ENCODE assay signal across 17 cellular contexts in the genomic region with DNA sequence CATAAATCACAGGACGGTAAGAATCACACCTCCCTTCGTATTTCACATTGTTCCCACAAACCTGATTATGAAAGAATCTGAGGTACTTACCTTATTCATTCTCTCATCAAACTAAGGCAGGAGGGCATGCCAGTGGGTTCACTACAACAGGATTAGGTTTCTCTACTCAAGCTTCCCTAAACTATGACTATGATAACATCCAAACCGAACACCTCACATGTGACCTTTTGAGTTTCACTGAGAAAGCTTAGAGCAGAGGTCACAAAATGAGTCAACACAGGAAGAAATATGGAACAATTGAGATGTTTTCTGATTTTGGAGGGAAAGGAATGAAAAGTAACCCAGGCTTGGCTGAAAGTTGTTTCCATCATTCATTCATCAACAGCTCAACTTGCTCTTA. TPM values are rescaled to one million over a fixed set of nuclear protein-coding genes. Genes with fewer than 3 reads are reported as not detected.
DNase-seq lines count a peak whose midpoint lies in the region; ATAC-seq lines count a peak whose summit lies in the region.
"Had no signal": no experiment of that assay in that cellular context is flagged by ENCODE, and none has a peak within 500 bp of the region (broad histone marks: within the 10 kb centered on the region; RNA-seq: fewer than 3 reads in every experiment).

No MANE protein-coding gene starts in this region.

- peak; percentile 86 to 94 for ATAC-seq in activated T-cell treated with anti-CD3 and anti-CD28 coated beads, Interleukin-2, amount 50 U/mL, for 4 hours
- peak; percentile 98 for ATAC-seq in activated T-helper 17 cell treated with anti-CD3 and anti-CD28 coated beads, Interleukin-2, amount 50 U/mL, for 72 hours (replicated peaks)
- peak; percentile 77 for ATAC-seq in stimulated activated effector memory CD8-positive, alpha-beta T cell treated with anti-CD3 and anti-CD28 coated beads, Interleukin-12 subunit alpha, Interleukin-12 subunit beta, amount 100 ng/mL, for 72 hours

- H3K4me1 Mint-ChIP-seq in activated T-cell treated with anti-CD3 and anti-CD28 coated beads, Interleukin-2, amount 50 U/mL, for 4 hours (ENCODE audit: low read depth) = peaks cover 17% of the 10 kb centered on the region
- peaks cover 15% of the 10 kb centered on the region for H3K4me1 Mint-ChIP-seq in T-helper 1 cell treated with Interleukin-12 subunit alpha and Interleukin-12 subunit beta and Interleukin-4 antibody, amounts not matched to agents 30 μg/mL and 1 μg/mL, for 36 hours (ENCODE audit: low read depth)
- peaks cover 28% of the 10 kb centered on the region for H3K4me1 Mint-ChIP-seq in activated T-helper 17 cell treated with anti-CD3 and anti-CD28 coated beads, Interleukin-2, amount 50 U/mL, for 72 hours
- peaks cover 24% of the 10 kb centered on the region for H3K4me1 Mint-ChIP-seq in stimulated activated effector memory CD8-positive, alpha-beta T cell treated with anti-CD3 and anti-CD28 coated beads, Interleukin-12 subunit alpha, Interleukin-12 subunit beta, amount 100 ng/mL, for 72 hours
- H3K4me1 Mint-ChIP-seq: CD14-positive monocyte had no signal

- peaks cover 60% of the 10 kb centered on the region for H3K36me3 Mint-ChIP-seq in activated T-cell treated with anti-CD3 and anti-CD28 coated beads, Interleukin-2, amount 50 U/mL, for 4 hours (ENCODE audit: insufficient read depth)
- peaks cover 56% of the 10 kb centered on the region for H3K36me3 Mint-ChIP-seq in T-helper 1 cell treated with Interleukin-12 subunit alpha and Interleukin-12 subunit beta and Interleukin-4 antibody, amounts not matched to agents 30 μg/mL and 1 μg/mL, for 36 hours (ENCODE audit: low read depth)
- H3K36me3 Mint-ChIP-seq in activated T-helper 17 cell treated with anti-CD3 and anti-CD28 coated beads, Interleukin-2, amount 50 U/mL, for 72 hours (ENCODE audit: low read depth) = peaks cover 100% of the 10 kb centered on the region
- H3K36me3 Mint-ChIP-seq in stimulated activated effector memory CD8-positive, alpha-beta T cell treated with anti-CD3 and anti-CD28 coated beads, Interleukin-12 subunit alpha, Interleukin-12 subunit beta, amount 100 ng/mL, for 72 hours = peaks cover 100% of the 10 kb centered on the region

- no peak for DNase-seq in activated T-cell treated with anti-CD3 and anti-CD28 coated beads, Interleukin-2, amount 50 U/mL, for 4 hours
- DNase-seq in activated T-cell treated with anti-CD3 and anti-CD28 coated beads for 4 hours (no peak), amygdala (lab: John Stamatoyannopoulos, UW) (no peak), 8988T (no peak), NCI-H1436 treated with DMSO at 0.1 percent for 48 hours (lab: John Stamatoyannopoulos, UW) (no peak)
- DNase-seq in stimulated activated effector memory CD8-positive, alpha-beta T cell treated with anti-CD3 and anti-CD28 coated beads, Interleukin-12 subunit alpha, Interleukin-12 subunit beta, amount 100 ng/mL, for 72 hours (ENCODE audit: low spot score in 2 of 2) = no peak
- DNase-seq: ACHN, AML-193, GF-D8, NCI-H187 treated with DMSO at 0.1 percent for 48 hours, NCI-H2171, NCI-H446, NCI-H69 had no signal

- H3K27me3 Mint-ChIP-seq in activated T-cell treated with anti-CD3 and anti-CD28 coated beads, Interleukin-2, amount 50 U/mL, for 4 hours (ENCODE audit: low read depth) = no peaks in the 10 kb centered on the region
- no peaks in the 10 kb centered on the region for H3K27me3 Mint-ChIP-seq in T-helper 1 cell treated with Interleukin-12 subunit alpha and Interleukin-12 subunit beta and Interleukin-4 antibody, amounts not matched to agents 30 μg/mL and 1 μg/mL, for 36 hours (ENCODE audit: low read depth)
- no peaks in the 10 kb centered on the region for H3K27me3 Mint-ChIP-seq in activated T-helper 17 cell treated with anti-CD3 and anti-CD28 coated beads, Interleukin-2, amount 50 U/mL, for 72 hours
- H3K27me3 Mint-ChIP-seq: IgD-negative memory B cell had no signal

- no peak overlapping the region for H3K4me3 Mint-ChIP-seq in activated T-cell treated with anti-CD3 and anti-CD28 coated beads, Interleukin-2, amount 50 U/mL, for 4 hours
- H3K4me3 Mint-ChIP-seq in T-helper 1 cell treated with Interleukin-12 subunit alpha and Interleukin-12 subunit beta and Interleukin-4 antibody, amounts not matched to agents 30 μg/mL and 1 μg/mL, for 36 hours = no peak overlapping the region
- peak overlapping the region; percentile 43 for H3K4me3 Mint-ChIP-seq in activated T-helper 17 cell treated with anti-CD3 and anti-CD28 coated beads, Interleukin-2, amount 50 U/mL, for 72 hours
- no peak overlapping the region for H3K4me3 Mint-ChIP-seq in stimulated activated effector memory CD8-positive, alpha-beta T cell treated with anti-CD3 and anti-CD28 coated beads, Interleukin-12 subunit alpha, Interleukin-12 subunit beta, amount 100 ng/mL, for 72 hours
- H3K4me3 Mint-ChIP-seq: CD14-positive monocyte, IgD-negative memory B cell had no signal

- H3K9me3 Mint-ChIP-seq in activated T-cell treated with anti-CD3 and anti-CD28 coated beads, Interleukin-2, amount 50 U/mL, for 4 hours = no peaks in the 10 kb centered on the region
- no peaks in the 10 kb centered on the region for H3K9me3 Mint-ChIP-seq in T-helper 1 cell treated with Interleukin-12 subunit alpha and Interleukin-12 subunit beta and Interleukin-4 antibody, amounts not matched to agents 30 μg/mL and 1 μg/mL, for 36 hours
- H3K9me3 Mint-ChIP-seq in activated T-helper 17 cell treated with anti-CD3 and anti-CD28 coated beads, Interleukin-2, amount 50 U/mL, for 72 hours = no peaks in the 10 kb centered on the region
- no peaks in the 10 kb centered on the region for H3K9me3 Mint-ChIP-seq in stimulated activated effector memory CD8-positive, alpha-beta T cell treated with anti-CD3 and anti-CD28 coated beads, Interleukin-12 subunit alpha, Interleukin-12 subunit beta, amount 100 ng/mL, for 72 hours
- H3K9me3 Mint-ChIP-seq: CD14-positive monocyte, IgD-negative memory B cell had no signal

- H3K27ac Mint-ChIP-seq in T-helper 1 cell treated with Interleukin-12 subunit alpha and Interleukin-12 subunit beta and Interleukin-4 antibody, amounts not matched to agents 30 μg/mL and 1 μg/mL, for 36 hours = peak overlapping the region; percentile 10
- H3K27ac Mint-ChIP-seq in activated T-helper 17 cell treated with anti-CD3 and anti-CD28 coated beads, Interleukin-2, amount 50 U/mL, for 72 hours = peak overlapping the region; percentile 53
- peak overlapping the region; percentile 66 for H3K27ac Mint-ChIP-seq in stimulated activated effector memory CD8-positive, alpha-beta T cell treated with anti-CD3 and anti-CD28 coated beads, Interleukin-12 subunit alpha, Interleukin-12 subunit beta, amount 100 ng/mL, for 72 hours
- H3K27ac Mint-ChIP-seq: CD14-positive monocyte had no signal

RNA-seq across cellular contexts. Expression of gene UBR4, which starts 24.1 kb away (rescaled TPM):
- total RNA-seq in activated T-cell treated with anti-CD3 and anti-CD28 coated beads, Interleukin-2, amount 50 U/mL, for 4 hours = 100 to 1,000 TPM; 102 to 123 (median 108) TPM
- 100 to 1,000 TPM; 145 to 195 TPM for total RNA-seq in activated T-helper 17 cell treated with anti-CD3 and anti-CD28 coated beads, Interleukin-2, amount 50 U/mL, for 72 hours

Comparison
In these comparisons a context has a peak if more than half of its experiments do, and no peak if none do; other contexts are left out.
1. H3K27ac Mint-ChIP-seq: peak in every context shown above with its lines; median percentile 66 in stimulated activated effector memory CD8-positive, alpha-beta T cell treated with anti-CD3 and anti-CD28 coated beads, Interleukin-12 subunit alpha, Interleukin-12 subunit beta, amount 100 ng/mL, for 72 hours; 53 in activated T-helper 17 cell treated with anti-CD3 and anti-CD28 coated beads, Interleukin-2, amount 50 U/mL, for 72 hours; 10 in T-helper 1 cell treated with Interleukin-12 subunit alpha and Interleukin-12 subunit beta and Interleukin-4 antibody, amounts not matched to agents 30 μg/mL and 1 μg/mL, for 36 hours.